In genomic region chr12:68580911-68581310, GRCh38 we compare ENCODE assay signal across 1 cellular context.
TF ChIP-seq lines count a peak whose summit lies in the region.

No MANE protein-coding gene starts in this region.

TF ChIP-seq in IMR-90, 13 proteins besides CTCF, POLR2A, EP300 and RAD21:
- TF ChIP-seq USF2 (IDR thresholded peaks at IDR 0.05; ENCODE audit: low read depth, low read length) (no peak), RFX5 (IDR thresholded peaks at IDR 0.05; ENCODE audit: low read depth, low read length) (no peak), MAZ (IDR thresholded peaks at IDR 0.05; ENCODE audit: borderline replicate concordance, low read depth, low read length) (no peak), MXI1 (IDR thresholded peaks at IDR 0.05; ENCODE audit: borderline replicate concordance, low read depth, low read length) (no peak)
